In genomic region chr12:45674583-45674982, GRCh38 we compare ENCODE assay signal across 11 cellular contexts. TPM values are rescaled to one million over a fixed set of nuclear protein-coding genes. Genes with fewer than 3 reads are reported as not detected.
A peak's percentile ranks its signal among the peaks of the same experiment; 100 is the strongest.
DNase-seq lines count a peak whose midpoint lies in the region; ATAC-seq and TF ChIP-seq lines count a peak whose summit lies in the region.
"Had no signal": no experiment of that assay in that cellular context is flagged by ENCODE, and none has a peak within 500 bp of the region (broad histone marks: within the 10 kb centered on the region; RNA-seq: fewer than 3 reads in every experiment).

No MANE protein-coding gene starts in this region.

- no peak overlapping the region for H3K27ac ChIP-seq in endodermal cell (ENCODE audit: low read depth, low read length)
- H3K27ac ChIP-seq: parathyroid adenoma had no signal

- H3K36me3 Mint-ChIP-seq in endodermal cell (ENCODE audit: low read depth) = no peaks in the 10 kb centered on the region

- no peaks in the 10 kb centered on the region for H3K9me3 ChIP-seq in endodermal cell (ENCODE audit: control insufficient read depth, low read length)

- TF ChIP-seq CTCF in omental fat pad (IDR thresholded peaks at IDR 0.05) = no peak
- TF ChIP-seq CTCF in endodermal cell (conservative IDR thresholded peaks at IDR 0.05) = no peak

- no peak overlapping the region for H3K27ac Mint-ChIP-seq in endodermal cell

- DNase-seq in DMS53 treated with DMSO at 0.1 percent for 48 hours (lab: John Stamatoyannopoulos, UW; ENCODE audit: unreplicated experiment) (peak; percentile 35), NCI-H2029 (lab: John Stamatoyannopoulos, UW) (peak; percentile 62), dedifferentiated amniotic fluid mesenchymal stem cell (ENCODE audit: extremely low spot score) (peak; percentile 92), omental fat pad (ENCODE audit: low spot score) (peak; percentile 52), endodermal cell (no peak), G401 (ENCODE audit: low spot score) (no peak)
- DNase-seq in central memory CD4-positive, alpha-beta T cell = no peak
- DNase-seq: NCI-H2171; stimulated activated naive CD4-positive, alpha-beta T cell treated with Interleukin-2 at 50 U/mL for 16 hours had no signal

- H3K4me1 ChIP-seq in endodermal cell (ENCODE audit: control insufficient read depth, insufficient read depth, low read length) = peaks cover 5% of the 10 kb centered on the region
- H3K4me1 ChIP-seq: parathyroid adenoma had no signal

- H3K27me3 ChIP-seq in endodermal cell (ENCODE audit: control insufficient read depth, insufficient read depth, low read length, poor library complexity, severe bottlenecking) = peaks cover 58% of the 10 kb centered on the region

- peaks cover 6% of the 10 kb centered on the region for H3K27me3 Mint-ChIP-seq in endodermal cell (ENCODE audit: insufficient read depth)

- H3K4me3 ChIP-seq in endodermal cell (ENCODE audit: low read length) = no peak overlapping the region

- H3K36me3 ChIP-seq in endodermal cell (ENCODE audit: control insufficient read depth, insufficient read depth, low read length) = no peaks in the 10 kb centered on the region

- ATAC-seq in omental fat pad (ENCODE audit: low FRiP score) (peak; percentile 55), HG03354 (IDR thresholded peaks at IDR 0.05; ENCODE audit: poor library complexity, severe bottlenecking, unreplicated experiment) (no peak)

- H3K4me1 Mint-ChIP-seq in endodermal cell = no peaks in the 10 kb centered on the region

- in situ Hi-C loops in G401 (cut with HindIII; ENCODE audit: low sequenced_read_pairs) = no loop called here

- H3K9me3 Mint-ChIP-seq in endodermal cell = no peaks in the 10 kb centered on the region

- H3K9ac ChIP-seq in endodermal cell (ENCODE audit: extremely low read depth, low read length, poor library complexity, severe bottlenecking) = no peak overlapping the region
- H3K9ac ChIP-seq: parathyroid adenoma had no signal

- WGBS in endodermal cell (ENCODE audit: insufficient coverage in 1 of 2, insufficient read length in 1 of 2), 2 experiments = 84% methylated on average over 5 of the region's 5 CpGs; no CpG with 5 or more reads in 1 of the 2 experiments

- no peak overlapping the region for H3K4me3 Mint-ChIP-seq in endodermal cell

RNA-seq across cellular contexts. Expression of gene ARID2, which starts 54.9 kb away (rescaled TPM):
- total RNA-seq in omental fat pad (10 to 100 TPM; 18.5 to 40.7 (median 27.3) TPM), endodermal cell (10 to 100 TPM; 54.0 to 58.1 TPM)
- polyA plus RNA-seq in endodermal cell (2013, experiment 1 of 2) = 34.2 TPM
- 35.0 TPM for polyA plus RNA-seq in endodermal cell (2013, experiment 2 of 2)
- total RNA-seq in G401 (2014; rRNA removed; shearing (Covaris generic)) = 17.5 and 29.8 TPM in 2 replicates

Comparison
In these comparisons a context has a peak if more than half of its experiments do, and no peak if none do; other contexts are left out.
1. DNase-seq: peak in DMS53 treated with DMSO at 0.1 percent for 48 hours (single experiment), NCI-H2029 (single experiment), dedifferentiated amniotic fluid mesenchymal stem cell (single experiment) and omental fat pad (single experiment); none in endodermal cell (single experiment), G401 (single experiment) and central memory CD4-positive, alpha-beta T cell (single experiment).